ENCODE assay signal across 7 cellular contexts in the genomic region with DNA sequence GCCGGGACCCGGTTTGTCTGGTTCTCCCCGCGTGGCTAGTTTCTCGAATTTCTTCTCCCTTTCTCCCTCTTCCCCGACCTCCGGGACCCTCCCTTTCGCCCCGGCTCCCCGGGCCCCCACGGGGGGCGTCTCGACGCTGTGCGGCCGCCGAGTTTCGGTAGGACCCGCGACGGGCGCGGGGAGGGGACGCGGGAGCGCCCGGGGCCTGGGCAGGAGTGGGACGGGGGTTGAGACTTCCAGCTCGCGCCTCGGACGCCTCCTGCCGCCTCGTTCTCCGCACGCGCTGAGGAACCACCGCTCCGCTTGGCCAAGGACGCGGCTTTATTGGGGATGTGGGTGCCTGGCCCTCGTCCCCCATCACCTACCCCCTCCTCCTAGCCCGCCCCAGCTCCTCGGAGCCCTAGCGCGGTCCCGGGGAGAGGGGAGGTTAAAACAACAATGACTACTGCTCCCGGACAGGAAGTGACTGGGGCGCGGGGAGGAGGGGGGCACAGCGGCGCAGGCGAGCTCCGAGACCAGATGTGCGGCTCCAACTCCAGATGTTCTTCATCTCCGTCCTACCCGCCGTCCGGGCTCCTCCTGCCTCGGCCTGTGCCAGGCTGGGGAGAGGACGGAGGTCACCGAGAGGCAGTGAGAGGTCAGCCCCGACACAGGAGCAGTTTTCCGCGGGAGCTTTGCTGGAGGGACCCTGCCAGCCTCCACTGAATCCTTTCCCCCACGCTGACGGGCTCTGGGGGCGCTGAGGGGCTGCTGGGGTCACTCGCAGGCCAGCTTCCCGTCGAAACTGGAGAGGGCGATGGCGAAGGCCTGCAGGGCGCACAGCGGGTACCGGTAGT. TPM values are rescaled to one million over a fixed set of nuclear protein-coding genes. Genes with fewer than 3 reads are reported as not detected.
DNase-seq lines count a peak whose midpoint lies in the region; ATAC-seq, FAIRE-seq and TF ChIP-seq lines count a peak whose summit lies in the region.

No MANE protein-coding gene starts in this region.

- no peak for ATAC-seq in GM19023 (IDR thresholded peaks at IDR 0.05; ENCODE audit: unreplicated experiment)

- H4K8ac ChIP-seq in trophoblast cell (ENCODE audit: low read depth, low read length): peak overlapping the region; percentile 93

- peak overlapping the region; percentile 98 for H2AK5ac ChIP-seq in trophoblast cell (ENCODE audit: low read length)

- no peak for FAIRE-seq in GM19239 (lab: Jason Lieb, UNC)

- peaks cover 16% of the 10 kb centered on the region for H3K4me1 Mint-ChIP-seq in activated naive CD4-positive, alpha-beta T cell treated with anti-CD3 and anti-CD28 coated beads, Interleukin-2, amount 10 ng/mL, durations not matched to agents 7 days and 5 days

- H4K12ac ChIP-seq in trophoblast cell (ENCODE audit: low read depth, low read length): peak overlapping the region; percentile 63

- DNase-seq in GM19239 (ENCODE audit: insufficient read length, low spot score): peak; percentile 61
- peak; percentile 69 for DNase-seq in activated naive CD4-positive, alpha-beta T cell treated with anti-CD3 and anti-CD28 coated beads, Interleukin-2, amount 10 ng/mL, durations not matched to agents 7 days and 5 days
- DNase-seq in glomerular visceral epithelial cell (ENCODE audit: extremely low spot score): peak; percentile 77
- DNase-seq in trophoblast cell: peak in 1 of 2 donors; percentile 56
- no peak for DNase-seq in SK-N-DZ (ENCODE audit: low spot score)

- H3K27ac ChIP-seq in OCI-LY3 (ENCODE audit: low read length) (no peak overlapping the region), trophoblast cell (ENCODE audit: low read depth, low read length) (peak overlapping the region; percentile 98)

- WGBS in trophoblast cell (ENCODE audit: extremely low coverage, insufficient coverage, insufficient read length): no CpG with 5 or more reads among the region's 76 CpGs

- H3K4me3 Mint-ChIP-seq in activated naive CD4-positive, alpha-beta T cell treated with anti-CD3 and anti-CD28 coated beads, Interleukin-2, amount 10 ng/mL, durations not matched to agents 7 days and 5 days: peak overlapping the region; percentile 78

- peak overlapping the region; percentile 58 for H2BK12ac ChIP-seq in trophoblast cell (ENCODE audit: low read length)

- peak overlapping the region; percentile 88 for H2BK5ac ChIP-seq in trophoblast cell (ENCODE audit: low read depth, low read length, poor library complexity)

- peaks cover 82% of the 10 kb centered on the region for H3K27me3 Mint-ChIP-seq in activated naive CD4-positive, alpha-beta T cell treated with anti-CD3 and anti-CD28 coated beads, Interleukin-2, amount 10 ng/mL, durations not matched to agents 7 days and 5 days

- H3K4ac ChIP-seq in trophoblast cell (ENCODE audit: low read depth, low read length): peak overlapping the region; percentile 87

- H2BK120ac ChIP-seq in trophoblast cell (ENCODE audit: insufficient read depth, low read length, poor library complexity): peak overlapping the region; percentile 99

- H3K4me2 ChIP-seq in OCI-LY3 (ENCODE audit: low read length) (no peak overlapping the region; the same call in 1 of the 2 replicates), trophoblast cell (ENCODE audit: low read length) (peak overlapping the region; percentile 66)

- H3K9me3 Mint-ChIP-seq in activated naive CD4-positive, alpha-beta T cell treated with anti-CD3 and anti-CD28 coated beads, Interleukin-2, amount 10 ng/mL, durations not matched to agents 7 days and 5 days: no peaks in the 10 kb centered on the region

- no peak overlapping the region for H3K23ac ChIP-seq in trophoblast cell (ENCODE audit: low read length)

- H2AFZ ChIP-seq in OCI-LY3 (ENCODE audit: low read depth, low read length) (no peak overlapping the region), trophoblast cell (ENCODE audit: insufficient read depth, low read length, poor library complexity) (peak overlapping the region; percentile 71)

- H3K4me1 ChIP-seq in OCI-LY3 (ENCODE audit: low read length) (peaks cover 6% of the 10 kb centered on the region), trophoblast cell (ENCODE audit: control insufficient read depth in 1 of 2, insufficient read depth in 2 of 2, low read length in 2 of 2) (peaks cover 36 to 45% of the 10 kb centered on the region in 2 experiments)

- H3K27me3 ChIP-seq in OCI-LY3 (ENCODE audit: low read depth, low read length) (0 out of 2 replicates have a peak, but pooled peaks cover 6% of the 10 kb centered on the region), trophoblast cell (ENCODE audit: insufficient read depth, low read length) (no peaks in the 10 kb centered on the region)

- peak overlapping the region; percentile 95 for H3K18ac ChIP-seq in trophoblast cell (ENCODE audit: low read length)

- H4K91ac ChIP-seq in trophoblast cell (ENCODE audit: low read depth, low read length): peak overlapping the region; percentile 97

- CTCF ChIA-PET in activated naive CD4-positive, alpha-beta T cell treated with anti-CD3 and anti-CD28 coated beads, Interleukin-2, amount 10 ng/mL, durations not matched to agents 7 days and 5 days (lab: Charles Lee): interaction anchor here (1.3 to 1.4 kb wide), 2 partner anchors 26 to 156 kb away, joined by 3 to 5 read pairs; a partner anchor contains a TSS

- no peak overlapping the region for H3K9ac ChIP-seq in OCI-LY3 (ENCODE audit: low read length)
- H3K9ac ChIP-seq in trophoblast cell (ENCODE audit: low read length): peak overlapping the region; percentile 98

- H3K9me3 ChIP-seq in OCI-LY3 (ENCODE audit: insufficient read depth, low read length): no peaks in the 10 kb centered on the region
- H3K9me3 ChIP-seq in trophoblast cell (ENCODE audit: insufficient read depth, low read depth, low read length): peaks cover 3% of the 10 kb centered on the region

- H3K79me2 ChIP-seq in OCI-LY3 (ENCODE audit: low read length) (no peaks in the 10 kb centered on the region), trophoblast cell (ENCODE audit: control insufficient read depth, insufficient read depth, low read length, poor library complexity) (peaks cover 51% of the 10 kb centered on the region)

- H3K14ac ChIP-seq in trophoblast cell (ENCODE audit: low read length): peak overlapping the region; percentile 97

- H3K79me1 ChIP-seq in trophoblast cell (ENCODE audit: low read length): peaks cover 53% of the 10 kb centered on the region

- 0 out of 2 replicates have a peak overlapping the region, but pooled peaks have one; percentile 42 for H3K4me3 ChIP-seq in OCI-LY3 (ENCODE audit: low read length)
- peak overlapping the region; percentile 90 for H3K4me3 ChIP-seq in trophoblast cell (ENCODE audit: low read depth, low read length)

- no peaks in the 10 kb centered on the region for H4K20me1 ChIP-seq in OCI-LY3 (ENCODE audit: insufficient read depth, low read length)

- no peak for TF ChIP-seq CTCF in OCI-LY3 (IDR thresholded peaks at IDR 0.05; ENCODE audit: low read depth, low read length)

- no peaks in the 10 kb centered on the region for H3K36me3 Mint-ChIP-seq in activated naive CD4-positive, alpha-beta T cell treated with anti-CD3 and anti-CD28 coated beads, Interleukin-2, amount 10 ng/mL, durations not matched to agents 7 days and 5 days

- no peak overlapping the region for H3K27ac Mint-ChIP-seq in activated naive CD4-positive, alpha-beta T cell treated with anti-CD3 and anti-CD28 coated beads, Interleukin-2, amount 10 ng/mL, durations not matched to agents 7 days and 5 days

- H3K36me3 ChIP-seq in OCI-LY3 (replicated peaks; ENCODE audit: low read depth, low read length) (no peaks in the 10 kb centered on the region), trophoblast cell (ENCODE audit: control insufficient read depth in 1 of 2, insufficient read depth in 2 of 2, low read length in 2 of 2) (peaks cover 6 to 8% of the 10 kb centered on the region in 2 experiments)

RNA-seq across cellular contexts. Expression of a gene that starts 0.9 kb away (rescaled TPM):
- 196 and 208 TPM in 2 replicates for polyA plus RNA-seq in trophoblast cell (2013)
- 8.2 and 9.6 TPM in 2 replicates for polyA plus RNA-seq in SK-N-DZ (2014; cell fraction: cytosol; rRNA removed)
- 12.2 and 15.4 TPM in 2 replicates for polyA plus RNA-seq in SK-N-DZ (2014; cell fraction: nucleus; rRNA removed)

RNA-seq across cellular contexts. Expression of a gene that starts 14.9 kb away (rescaled TPM):
- 0.82 and 1.4 TPM in 2 replicates for polyA plus RNA-seq in trophoblast cell (2013)
- polyA plus RNA-seq in SK-N-DZ (2014; cell fraction: cytosol; rRNA removed): not detected in 2 replicates
- 0.26 and 0.68 TPM in 2 replicates for polyA plus RNA-seq in SK-N-DZ (2014; cell fraction: nucleus; rRNA removed)

RNA-seq across cellular contexts. Expression of a gene that starts 29.6 kb away (rescaled TPM):
- 1,387 and 1,493 TPM in 2 replicates for polyA plus RNA-seq in trophoblast cell (2013)
- polyA plus RNA-seq in SK-N-DZ (2014; cell fraction: cytosol; rRNA removed): 1,786 and 2,097 TPM in 2 replicates
- polyA plus RNA-seq in SK-N-DZ (2014; cell fraction: nucleus; rRNA removed): 1,399 and 1,465 TPM in 2 replicates

RNA-seq across cellular contexts. Expression of a gene that starts 45.7 kb away (rescaled TPM):
- polyA plus RNA-seq in trophoblast cell (2013): 11.4 and 11.5 TPM in 2 replicates
- 20.3 and 25.9 TPM in 2 replicates for polyA plus RNA-seq in SK-N-DZ (2014; cell fraction: cytosol; rRNA removed)
- polyA plus RNA-seq in SK-N-DZ (2014; cell fraction: nucleus; rRNA removed): 16.8 TPM in 2 replicates
